In the genomic region with DNA sequence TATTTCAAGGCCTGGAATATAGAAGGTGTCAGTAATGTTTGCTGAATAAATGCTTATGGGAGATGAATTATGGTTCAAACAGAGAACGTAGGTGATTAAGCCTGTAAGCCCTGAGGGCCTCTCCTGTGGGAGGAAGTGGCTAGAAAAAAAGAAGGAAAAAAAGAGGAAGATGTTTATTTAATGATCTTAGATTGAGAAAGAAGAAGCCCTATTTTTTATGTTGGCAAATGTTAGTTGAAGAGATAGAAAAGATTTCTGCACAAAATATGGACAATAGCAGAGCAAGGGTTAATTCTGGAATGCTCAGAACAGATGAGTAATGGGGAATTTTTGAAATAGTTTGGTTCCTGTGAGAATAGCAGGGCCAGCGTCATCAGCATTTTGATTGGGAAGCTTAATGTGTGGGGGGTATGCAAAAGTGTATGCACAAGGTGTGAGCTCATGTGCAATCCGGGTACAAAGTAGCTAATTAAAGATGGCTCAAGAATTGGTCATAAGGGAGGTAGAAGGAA, we compare ENCODE assay signal across 11 cellular contexts.
DNase-seq lines count a peak whose midpoint lies in the region; ATAC-seq and TF ChIP-seq lines count a peak whose summit lies in the region.
"Had no signal": no experiment of that assay in that cellular context is flagged by ENCODE, and none has a peak within 500 bp of the region (broad histone marks: within the 10 kb centered on the region; RNA-seq: fewer than 3 reads in every experiment).

No MANE protein-coding gene starts in this region.

- H3K36me3 Mint-ChIP-seq in T-helper 2 cell treated with Interferon-gamma antibody and Interleukin-4, amounts not matched to agents 5 μg/mL and 100 μg/mL, for 36 hours (ENCODE audit: low read depth), result no peaks in the 10 kb centered on the region
- H3K36me3 Mint-ChIP-seq in mesothelial cell of epicardium, result peaks cover 15% of the 10 kb centered on the region

- peak overlapping the region; percentile 88 for H3K27ac ChIP-seq in osteoblast (ENCODE audit: low read depth, low read length)

- peaks cover 98% of the 10 kb centered on the region for H3K79me2 ChIP-seq in osteoblast (ENCODE audit: insufficient read depth, low read length)

- H3K36me3 ChIP-seq in osteoblast (ENCODE audit: insufficient read depth, low read length), result peaks cover 10% of the 10 kb centered on the region

- H3K27me3 ChIP-seq in osteoblast (ENCODE audit: insufficient read depth, low read length), result no peaks in the 10 kb centered on the region

- H3K27me3 Mint-ChIP-seq in T-helper 2 cell treated with Interferon-gamma antibody and Interleukin-4, amounts not matched to agents 5 μg/mL and 100 μg/mL, for 36 hours (ENCODE audit: low read depth), result peaks cover 22% of the 10 kb centered on the region
- H3K27me3 Mint-ChIP-seq in mesothelial cell of epicardium (ENCODE audit: low read depth), result no peaks in the 10 kb centered on the region

- H3K4me2 ChIP-seq in osteoblast (ENCODE audit: insufficient read depth, low read length), result peak overlapping the region; percentile 41

- no peak overlapping the region for H3K27ac Mint-ChIP-seq in T-helper 2 cell treated with Interferon-gamma antibody and Interleukin-4, amounts not matched to agents 5 μg/mL and 100 μg/mL, for 36 hours
- no peak overlapping the region for H3K27ac Mint-ChIP-seq in mesothelial cell of epicardium

- ATAC-seq in HG02870 (IDR thresholded peaks at IDR 0.05; ENCODE audit: unreplicated experiment), result no peak

- no peak overlapping the region for H3K4me3 ChIP-seq in cardiac fibroblast (replicated peaks in 1 of 2; ENCODE audit: low read depth in 2 of 2, low read length in 2 of 2)
- H3K4me3 ChIP-seq in osteoblast (ENCODE audit: insufficient read depth, low read length), result no peak overlapping the region

- no peak overlapping the region for H2AFZ ChIP-seq in osteoblast (ENCODE audit: low read length)

- peaks cover 13% of the 10 kb centered on the region for H4K20me1 ChIP-seq in osteoblast (ENCODE audit: insufficient read depth, low read length)

- TF ChIP-seq CTCF in cardiac fibroblast (IDR thresholded peaks at IDR 0.05; ENCODE audit: low read depth, low read length) (no peak), osteoblast (IDR thresholded peaks at IDR 0.05; ENCODE audit: extremely low read depth, low read depth, low read length) (no peak), mesothelial cell of epicardium (IDR thresholded peaks at IDR 0.05; ENCODE audit: unreplicated experiment) (no peak)

- H3K9me3 ChIP-seq in osteoblast (ENCODE audit: low read depth, low read length), result no peaks in the 10 kb centered on the region

- DNase-seq in GM03348 (ENCODE audit: low spot score) (peak; percentile 76), NOMO-1 treated with DMSO at 0.1 percent for 48 hours (lab: John Stamatoyannopoulos, UW; ENCODE audit: unreplicated experiment) (peak; percentile 90), cardiac fibroblast (ENCODE audit: low read depth in 2 of 2) (peak; percentile 89 to 90), osteoblast (ENCODE audit: insufficient read length, low spot score, missing footprints) (no peak), NCI-H1436 treated with DMSO at 0.1 percent for 48 hours (lab: John Stamatoyannopoulos, UW) (no peak), mesothelial cell of epicardium (ENCODE audit: low spot score in 2 of 2, unreplicated experiment in 2 of 2) (no peak)
- no peak for DNase-seq in T-helper 2 cell treated with Interferon-gamma antibody and Interleukin-4, amounts not matched to agents 5 μg/mL and 100 μg/mL, for 36 hours (ENCODE audit: low spot score)
- DNase-seq: GDM1; NCI-H2029 treated with DMSO at 0.1 percent for 48 hours; stimulated activated CD4-positive, alpha-beta T cell treated with anti-CD3 and anti-CD28 coated beads, Interleukin-2, amount 100 ng/mL, for 48 hours had no signal

- H3K4me1 Mint-ChIP-seq in T-helper 2 cell treated with Interferon-gamma antibody and Interleukin-4, amounts not matched to agents 5 μg/mL and 100 μg/mL, for 36 hours (ENCODE audit: low read depth), result peaks cover 11% of the 10 kb centered on the region
- peaks cover 50% of the 10 kb centered on the region for H3K4me1 Mint-ChIP-seq in mesothelial cell of epicardium

- H3K9me3 Mint-ChIP-seq in T-helper 2 cell treated with Interferon-gamma antibody and Interleukin-4, amounts not matched to agents 5 μg/mL and 100 μg/mL, for 36 hours, result no peaks in the 10 kb centered on the region
- no peaks in the 10 kb centered on the region for H3K9me3 Mint-ChIP-seq in mesothelial cell of epicardium

- peaks cover 68% of the 10 kb centered on the region for H3K4me1 ChIP-seq in osteoblast (ENCODE audit: insufficient read depth, low read length)

- H3K4me3 Mint-ChIP-seq in T-helper 2 cell treated with Interferon-gamma antibody and Interleukin-4, amounts not matched to agents 5 μg/mL and 100 μg/mL, for 36 hours, result no peak overlapping the region
- H3K4me3 Mint-ChIP-seq in mesothelial cell of epicardium, result no peak overlapping the region

Comparison
In these comparisons a context has a peak if more than half of its experiments do, and no peak if none do; other contexts are left out.
1. DNase-seq: peak in GM03348 (single experiment), NOMO-1 treated with DMSO at 0.1 percent for 48 hours (single experiment) and cardiac fibroblast (2 of 2); none in osteoblast (single experiment), NCI-H1436 treated with DMSO at 0.1 percent for 48 hours (single experiment), T-helper 2 cell treated with Interferon-gamma antibody and Interleukin-4, amounts not matched to agents 5 μg/mL and 100 μg/mL, for 36 hours (single experiment) and mesothelial cell of epicardium (0 of 2).